ENCODE assay signal across 22 cellular contexts in the genomic region with DNA sequence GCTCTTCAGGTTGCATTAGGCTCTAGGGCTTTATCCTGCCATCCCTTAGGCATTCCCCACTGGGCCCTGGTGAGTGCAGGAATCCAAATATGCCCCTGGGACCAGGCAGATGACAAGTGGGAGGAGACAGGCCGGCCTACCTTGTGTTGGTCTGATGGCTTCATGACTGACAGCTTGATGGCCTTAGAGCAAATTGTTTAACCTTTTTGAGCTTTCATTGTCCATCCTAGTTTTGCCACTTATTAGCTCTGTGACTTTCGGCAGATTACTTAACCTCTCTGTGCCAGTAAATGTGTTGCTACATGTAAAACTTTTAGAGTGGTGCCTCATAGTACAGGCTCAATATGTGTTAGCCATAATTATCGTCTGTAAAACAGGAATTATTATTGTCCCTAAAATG. TPM values are rescaled to one million over a fixed set of nuclear protein-coding genes. Genes with fewer than 3 reads are reported as not detected.
"Had no signal": no experiment of that assay in that cellular context is flagged by ENCODE, and none has a peak within 500 bp of the region (broad histone marks: within the 10 kb centered on the region; RNA-seq: fewer than 3 reads in every experiment).

No MANE protein-coding gene starts in this region.

- H3K4me3 ChIP-seq: ascending aorta, heart left ventricle, left ventricle myocardium inferior, lung, right lobe of liver, testis, vagina had no signal

- H3K9me3 ChIP-seq: ascending aorta, heart left ventricle, left ventricle myocardium inferior, right lobe of liver, testis, vagina had no signal

- H3K9me3 Mint-ChIP-seq: activated naive CD4-positive, alpha-beta T cell treated with anti-CD3 and anti-CD28 coated beads for 36 hours; activated naive CD8-positive, alpha-beta T cell treated with anti-CD3 and anti-CD28 coated beads, Interleukin-2, amount 10 ng/mL, durations not matched to agents 7 days and 5 days; nephron; type B pancreatic cell had no signal

- H3K36me3 ChIP-seq: ascending aorta, heart left ventricle, left ventricle myocardium inferior, right lobe of liver, vagina had no signal

- H3K4me3 Mint-ChIP-seq: activated CD4-positive, alpha-beta T cell treated with anti-CD3 and anti-CD28 coated beads for 36 hours; activated naive CD4-positive, alpha-beta T cell treated with anti-CD3 and anti-CD28 coated beads for 36 hours; activated naive CD8-positive, alpha-beta T cell treated with anti-CD3 and anti-CD28 coated beads, Interleukin-2, amount 10 ng/mL, durations not matched to agents 7 days and 5 days; effector memory CD8-positive, alpha-beta T cell; nephron had no signal

- H3K27ac Mint-ChIP-seq: activated CD4-positive, alpha-beta T cell treated with anti-CD3 and anti-CD28 coated beads for 36 hours; activated naive CD4-positive, alpha-beta T cell treated with anti-CD3 and anti-CD28 coated beads for 36 hours; activated naive CD8-positive, alpha-beta T cell treated with anti-CD3 and anti-CD28 coated beads, Interleukin-2, amount 10 ng/mL, durations not matched to agents 7 days and 5 days; effector memory CD8-positive, alpha-beta T cell; nephron; progenitor cell of endocrine pancreas; type B pancreatic cell had no signal

- H3K36me3 Mint-ChIP-seq: activated naive CD8-positive, alpha-beta T cell treated with anti-CD3 and anti-CD28 coated beads, Interleukin-2, amount 10 ng/mL, durations not matched to agents 7 days and 5 days; type B pancreatic cell had no signal

- H3K27me3 ChIP-seq: ascending aorta, testis, vagina had no signal

- H3K27ac ChIP-seq: ascending aorta, foreskin keratinocyte, left ventricle myocardium inferior, right lobe of liver, testis, vagina had no signal

- DNase-seq: activated CD4-positive, alpha-beta T cell treated with anti-CD3 and anti-CD28 coated beads for 36 hours; activated CD4-positive, CD25-positive, alpha-beta regulatory T cell; activated effector memory CD4-positive, alpha-beta T cell treated with anti-CD3 and anti-CD28 coated beads, Interleukin-2, amount 50 U/mL, for 16 hours; activated naive CD4-positive, alpha-beta T cell treated with anti-CD3 and anti-CD28 coated beads for 36 hours; activated naive CD8-positive, alpha-beta T cell treated with anti-CD3 and anti-CD28 coated beads, Interleukin-2, amount 10 ng/mL, durations not matched to agents 7 days and 5 days; activated T-cell treated with anti-CD3 and anti-CD28 coated beads for 4 hours; caudate nucleus; cortex of kidney; effector memory CD8-positive, alpha-beta T cell; heart left ventricle; left ventricle myocardium inferior; right lobe of liver; stimulated activated CD4-positive, alpha-beta T cell treated with anti-CD3 and anti-CD28 coated beads, Interleukin-4, amount 100 ng/mL, for 1 hour; stimulated activated naive CD8-positive, alpha-beta T cell treated with anti-CD3 and anti-CD28 coated beads, Interleukin-15, Interleukin-2, amounts not matched to agents 100 U/mL and 50 U/mL, for 24 hours; testis had no signal

RNA-seq across cellular contexts. Expression of a gene that starts 4.4 kb away (rescaled TPM):
- total RNA-seq: activated CD4-positive, alpha-beta T cell treated with anti-CD3 and anti-CD28 coated beads for 36 hours; activated naive CD4-positive, alpha-beta T cell treated with anti-CD3 and anti-CD28 coated beads for 36 hours; ascending aorta; foreskin keratinocyte had no signal
- polyA plus RNA-seq: foreskin keratinocyte had no signal
